23 cellular contexts compared by ENCODE assay signal in the genomic region with DNA sequence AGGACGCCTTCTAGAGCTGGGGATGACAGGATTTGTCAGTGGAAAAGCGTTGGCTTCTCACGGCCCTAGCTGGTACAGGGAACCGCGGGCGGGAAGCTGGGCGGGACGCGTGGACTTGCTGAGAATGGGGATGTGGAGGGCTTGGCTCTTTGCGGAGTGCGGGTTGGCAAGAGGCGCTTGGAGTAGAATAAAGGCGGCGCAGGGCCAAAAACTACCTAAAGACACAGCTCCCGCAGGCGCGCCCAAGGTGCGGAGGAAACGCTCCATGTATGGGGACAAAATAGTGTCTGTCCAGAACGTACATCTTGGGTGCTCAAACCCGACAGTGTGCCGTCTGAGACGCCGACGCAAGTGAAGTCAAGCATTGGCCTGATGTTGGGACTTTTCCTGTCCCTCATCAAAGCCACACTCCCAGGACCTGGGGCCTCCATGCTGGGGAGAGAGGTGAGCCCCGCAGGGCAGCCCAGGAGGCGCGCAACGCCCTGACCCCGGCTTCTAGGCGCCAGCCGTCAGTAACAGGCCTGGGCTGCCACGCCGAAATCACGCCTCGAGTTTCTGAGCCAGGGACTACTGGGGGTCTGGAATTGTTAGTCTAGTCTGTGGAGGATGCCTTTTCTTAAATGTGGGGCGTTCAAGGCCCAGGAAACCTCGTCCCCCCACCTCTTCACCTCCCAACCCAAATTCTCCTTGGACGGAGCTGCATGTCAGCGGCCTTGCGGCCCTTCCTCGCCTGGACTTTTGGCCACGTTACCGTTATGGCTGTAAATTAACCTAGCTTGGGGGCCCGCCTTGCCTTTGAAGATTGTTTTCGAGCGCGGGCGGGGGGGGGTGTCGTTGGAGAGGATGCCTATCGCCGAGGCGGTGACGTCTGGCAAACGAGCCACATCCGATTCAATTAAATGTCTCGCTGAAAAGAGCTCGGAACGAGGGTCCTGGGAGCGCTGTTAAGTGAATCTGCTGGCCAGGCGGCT. TPM values are rescaled to one million over a fixed set of nuclear protein-coding genes. Genes with fewer than 3 reads are reported as not detected.
DNase-seq lines count a peak whose midpoint lies in the region; ATAC-seq, FAIRE-seq and TF ChIP-seq lines count a peak whose summit lies in the region.
"Had no signal": no experiment of that assay in that cellular context is flagged by ENCODE, and none has a peak within 500 bp of the region (broad histone marks: within the 10 kb centered on the region; RNA-seq: fewer than 3 reads in every experiment).

No MANE protein-coding gene starts in this region.

- H3K23me2 ChIP-seq in H1 (ENCODE audit: low read depth, low read length), result peaks cover 4% of the 10 kb centered on the region; the same call in 1 of the 2 replicates

- POLR2A ChIA-PET in activated CD4-positive, alpha-beta T cell treated with anti-CD3 and anti-CD28 coated beads for 36 hours (lab: Charles Lee), result no interaction called here
- POLR2A ChIA-PET in H1 (lab: Charles Lee; ENCODE audit: partially characterized antibody), result interaction anchor here (0.6 to 5.3 kb wide), 5 partner anchors 8 to 92 kb away, joined by 3 to 27 read pairs (median 13); partner anchors contain the start of gene STC2
- POLR2A ChIA-PET in naive thymus-derived CD8-positive, alpha-beta T cell (lab: Charles Lee), result interaction anchor here (0.6 kb wide), 1 partner anchor 405 kb away, joined by 5 read pairs; no protein-coding TSS in a partner anchor

- no peak for TF ChIP-seq POLR2A in H1 (IDR thresholded peaks at IDR 0.05; ENCODE audit: control extremely low read depth in 1 of 2, low read depth in 2 of 2, low read length in 2 of 2)

- H3K27me3 Mint-ChIP-seq in activated CD4-positive, alpha-beta T cell treated with anti-CD3 and anti-CD28 coated beads for 36 hours, result peaks cover 82% of the 10 kb centered on the region
- H3K27me3 Mint-ChIP-seq in naive thymus-derived CD8-positive, alpha-beta T cell, result peaks cover 50 to 96% (median 76%) of the 10 kb centered on the region in 5 donors

- H3K4me2 ChIP-seq in H1 (ENCODE audit: insufficient read depth in 1 of 2, low read depth in 2 of 2, low read length in 2 of 2), result peak overlapping the region; percentile 72 to 77
- H3K4me2 ChIP-seq: BLaER1 treated with 17β-estradiol and CSF1 and Interleukin-3, amounts not matched to agents 10 nM and 100 nM had no signal

- WGBS in H1 (ENCODE audit: extremely low coverage in 1 of 2, insufficient coverage in 1 of 2, insufficient read length in 1 of 2, insufficient replicate concordance in 2 of 2, low coverage in 1 of 2, low lambda C conversion rate in 2 of 2, missing lambda C conversion rate in 1 of 2), 2 experiments, result 6% methylated on average over 61 of the region's 61 CpGs; no CpG with 5 or more reads in 1 of the 2 experiments

- CTCF ChIA-PET in activated CD4-positive, alpha-beta T cell treated with anti-CD3 and anti-CD28 coated beads for 36 hours (lab: Charles Lee), result interaction anchor here (0.7 to 1.4 kb wide), 3 partner anchors 10 to 95 kb away, joined by 3 to 4 read pairs (median 3); no protein-coding TSS in a partner anchor
- CTCF ChIA-PET in H1 (lab: Charles Lee; ENCODE audit: partially characterized antibody), result interaction anchor here (0.6 to 1.9 kb wide), 8 partner anchors 9 to 246 kb away, joined by 3 to 8 read pairs (median 4); no protein-coding TSS in a partner anchor

- H3K36me3 Mint-ChIP-seq in activated CD4-positive, alpha-beta T cell treated with anti-CD3 and anti-CD28 coated beads for 36 hours (ENCODE audit: low read depth), result no peaks in the 10 kb centered on the region
- H3K36me3 Mint-ChIP-seq in naive thymus-derived CD8-positive, alpha-beta T cell, result peaks cover 0 to 12% (median 5%) of the 10 kb centered on the region in 3 donors
- H3K36me3 Mint-ChIP-seq: activated CD4-positive, alpha-beta memory T cell treated with anti-CD3 and anti-CD28 coated beads for 36 hours had no signal

- no peak for TF ChIP-seq RAD21 in H1 (IDR thresholded peaks at IDR 0.05 in 1 of 2, conservative IDR thresholded peaks at IDR 0.05 in 1 of 2; ENCODE audit: low read depth in 2 of 2, low read length in 2 of 2)

- no peak overlapping the region for H3K9ac ChIP-seq in H1 (replicated peaks in 1 of 4; ENCODE audit: extremely low read depth in 1 of 4, low read depth in 3 of 4, low read length in 3 of 4)
- H3K9ac ChIP-seq: BLaER1 treated with 17β-estradiol and CSF1 and Interleukin-3, amounts not matched to agents 10 nM and 100 nM had no signal

- no peak overlapping the region for H3K4me3 Mint-ChIP-seq in activated CD4-positive, alpha-beta T cell treated with anti-CD3 and anti-CD28 coated beads for 36 hours
- peak overlapping the region in 7 of 10 donors; percentile 13 to 77 (median 61) for H3K4me3 Mint-ChIP-seq in naive thymus-derived CD8-positive, alpha-beta T cell
- H3K4me3 Mint-ChIP-seq: activated CD4-positive, alpha-beta memory T cell treated with anti-CD3 and anti-CD28 coated beads for 36 hours; HFFc6 had no signal

- H3K27me3 ChIP-seq in H1 (replicated peaks in 1 of 4; ENCODE audit: control insufficient read depth in 3 of 4, extremely low read depth in 1 of 4, insufficient read depth in 3 of 4, low read length in 3 of 4) (peaks cover 92 to 100% (median 98%) of the 10 kb centered on the region in 4 experiments), tibial artery (peaks cover 14 to 100% of the 10 kb centered on the region in 2 donors)

- H2BK15ac ChIP-seq in H1 (ENCODE audit: low read length), result 0 out of 2 replicates have a peak overlapping the region, but pooled peaks have one; percentile 88

- H3K18ac ChIP-seq in H1 (ENCODE audit: extremely low read depth, low read length), result peak overlapping the region; percentile 38; the same call in 1 of the 2 replicates

- H3K27ac Mint-ChIP-seq in activated CD4-positive, alpha-beta T cell treated with anti-CD3 and anti-CD28 coated beads for 36 hours, result no peak overlapping the region
- H3K27ac Mint-ChIP-seq in naive thymus-derived CD8-positive, alpha-beta T cell, result peak overlapping the region in 3 of 10 donors; percentile 49 to 69 (median 54)
- H3K27ac Mint-ChIP-seq: activated CD4-positive, alpha-beta memory T cell treated with anti-CD3 and anti-CD28 coated beads for 36 hours; HFFc6 had no signal

- no peaks in the 10 kb centered on the region for H3K9me3 Mint-ChIP-seq in activated CD4-positive, alpha-beta T cell treated with anti-CD3 and anti-CD28 coated beads for 36 hours (ENCODE audit: low read depth)
- H3K9me3 Mint-ChIP-seq in naive thymus-derived CD8-positive, alpha-beta T cell, result no peaks in the 10 kb centered on the region
- H3K9me3 Mint-ChIP-seq: activated CD4-positive, alpha-beta memory T cell treated with anti-CD3 and anti-CD28 coated beads for 36 hours; HFFc6 had no signal

- no peak overlapping the region for H3K23ac ChIP-seq in H1 (ENCODE audit: insufficient read length)

- FAIRE-seq in H1 (lab: Jason Lieb, UNC), result no peak
- FAIRE-seq: A204.1, colon, HTR-8/SVneo, urothelium cell line had no signal

- peak overlapping the region; percentile 77 for H2BK12ac ChIP-seq in H1 (ENCODE audit: low read depth, low read length)

- H4K20me1 ChIP-seq in H1 (replicated peaks in 1 of 2; ENCODE audit: control insufficient read depth in 1 of 2, insufficient read depth in 2 of 2, low read length in 2 of 2), result peaks cover 22 to 31% of the 10 kb centered on the region in 2 experiments

- DNase-seq in activated CD4-positive, alpha-beta T cell treated with anti-CD3 and anti-CD28 coated beads for 48 hours, result peak; percentile 36
- no peak for DNase-seq in activated CD4-positive, alpha-beta T cell treated with anti-CD3 and anti-CD28 coated beads for 36 hours
- DNase-seq in ELF-1 (ENCODE audit: low read depth, low spot score), result peak; percentile 47
- DNase-seq in H1 (ENCODE audit: low read depth in 1 of 2, low spot score in 2 of 2), result no peak
- DNase-seq in naive thymus-derived CD8-positive, alpha-beta T cell, result peak in 3 of 10 donors; percentile 24 to 36 (median 31)
- DNase-seq in tibial artery, result no peak
- no peak for DNase-seq in stimulated activated CD4-positive, alpha-beta T cell treated with anti-CD3 and anti-CD28 coated beads, Interleukin-4, amount 100 ng/mL, for 1 hour
- DNase-seq in MV-4-11 (lab: John Stamatoyannopoulos, UW), result no peak
- DNase-seq: activated CD4-positive, alpha-beta memory T cell treated with anti-CD3 and anti-CD28 coated beads for 36 hours; DND-41; foreskin melanocyte; HFFc6; NCI-H1436 treated with DMSO at 0.1 percent for 48 hours; NCI-H345 had no signal

- ATAC-seq in activated CD4-positive, alpha-beta T cell treated with anti-CD3 and anti-CD28 coated beads for 36 hours, result no peak
- peak in 1 of 2 donors; percentile 65 for ATAC-seq in naive thymus-derived CD8-positive, alpha-beta T cell
- ATAC-seq: left lobe of liver had no signal

- H4K91ac ChIP-seq in H1 (replicated peaks; ENCODE audit: insufficient read length, low read length), result no peak overlapping the region

- intact Hi-C loops in activated CD4-positive, alpha-beta T cell treated with anti-CD3 and anti-CD28 coated beads for 36 hours (cut with DNase I, micrococcal nuclease), result loop anchor here in 1 of 2 experiments (5.0 kb wide), 1 partner anchor 1495 kb away; no protein-coding TSS in a partner anchor
- intact Hi-C loops in tibial artery (cut with DNase I; ENCODE audit: low total_unique reads), result no loop called here

- no peaks in the 10 kb centered on the region for H3K79me2 ChIP-seq in H1 (ENCODE audit: control insufficient read depth in 1 of 2, insufficient read depth in 2 of 2, low read length in 2 of 2)

- H3K36me3 ChIP-seq in H1 (ENCODE audit: control insufficient read depth in 2 of 4, insufficient read depth in 4 of 4, low read length in 3 of 4), result peaks cover 0 to 11% (median 0%) of the 10 kb centered on the region in 4 experiments; a peak in 1 of 8 replicates
- no peaks in the 10 kb centered on the region for H3K36me3 ChIP-seq in tibial artery
- H3K36me3 ChIP-seq: BLaER1 treated with 17β-estradiol and CSF1 and Interleukin-3, amounts not matched to agents 10 nM and 100 nM had no signal

- H2BK5ac ChIP-seq in H1 (ENCODE audit: low read depth, low read length), result no peak overlapping the region; the same call in 1 of the 2 replicates

- H2AFZ ChIP-seq in H1 (ENCODE audit: low read length), result no peak overlapping the region

- H2BK20ac ChIP-seq in H1 (ENCODE audit: low read length), result peak overlapping the region; percentile 80; the same call in 1 of the 2 replicates

- H3K4ac ChIP-seq in H1 (replicated peaks; ENCODE audit: insufficient read length, low read depth, low read length), result no peak overlapping the region

- no peak overlapping the region for H4K5ac ChIP-seq in H1 (ENCODE audit: insufficient read length, low read depth, low read length)

- no peak overlapping the region; the same call in 1 of the 2 replicates for H4K8ac ChIP-seq in H1 (ENCODE audit: extremely low read depth, insufficient read depth, low read length)

- H3K79me1 ChIP-seq in H1 (ENCODE audit: low read depth, low read length), result no peaks in the 10 kb centered on the region

- peaks cover 45% of the 10 kb centered on the region for H3K4me1 Mint-ChIP-seq in activated CD4-positive, alpha-beta T cell treated with anti-CD3 and anti-CD28 coated beads for 36 hours
- peaks cover 17 to 57% (median 47%) of the 10 kb centered on the region in 4 donors for H3K4me1 Mint-ChIP-seq in naive thymus-derived CD8-positive, alpha-beta T cell

- TF ChIP-seq CTCF in H1 (IDR thresholded peaks at IDR 0.05; ENCODE audit: control extremely low read depth in 1 of 3, insufficient read depth in 1 of 3, low read depth in 1 of 3, low read length in 3 of 3), result no peak
- TF ChIP-seq CTCF in tibial artery (IDR thresholded peaks at IDR 0.05), result no peak

- H2AK5ac ChIP-seq in H1 (ENCODE audit: low read depth, low read length), result no peak overlapping the region

- H3K9me3 ChIP-seq in H1 (ENCODE audit: insufficient read depth in 2 of 2, low read depth in 1 of 2, low read length in 1 of 2), result no peaks in the 10 kb centered on the region; a peak in 1 of 4 replicates
- no peaks in the 10 kb centered on the region for H3K9me3 ChIP-seq in tibial artery

- H3K4me3 ChIP-seq in H1 (ENCODE audit: extremely low read depth in 1 of 4, insufficient read depth in 2 of 4, low read depth in 3 of 4, low read length in 4 of 4) (peak overlapping the region in 1 of 4 experiments; percentile 47; a peak in 2 of 8 replicates), tibial artery (no peak overlapping the region)
- H3K4me3 ChIP-seq: BLaER1 treated with 17β-estradiol and CSF1 and Interleukin-3, amounts not matched to agents 10 nM and 100 nM had no signal

- no peak overlapping the region for H3K56ac ChIP-seq in H1 (replicated peaks; ENCODE audit: insufficient read length, low read depth, low read length)

- no peak overlapping the region for H3K27ac ChIP-seq in H1 (ENCODE audit: low read depth, low read length)
- no peak overlapping the region for H3K27ac ChIP-seq in tibial artery
- H3K27ac ChIP-seq: BLaER1 treated with 17β-estradiol and CSF1 and Interleukin-3, amounts not matched to agents 10 nM and 100 nM; RWPE1 had no signal

- H3K4me1 ChIP-seq in H1 (replicated peaks in 1 of 4; ENCODE audit: control insufficient read depth in 3 of 4, insufficient read depth in 4 of 4, low read length in 3 of 4) (peaks cover 3 to 65% (median 34%) of the 10 kb centered on the region in 4 experiments), tibial artery (peaks cover 0 to 52% (median 35%) of the 10 kb centered on the region in 4 donors)

- no peak overlapping the region for H3K14ac ChIP-seq in H1 (ENCODE audit: insufficient read length)

- no peak for TF ChIP-seq EP300 in H1 (IDR thresholded peaks at IDR 0.05; ENCODE audit: borderline replicate concordance in 1 of 2, low read depth in 2 of 2, low read length in 2 of 2)

- H2BK120ac ChIP-seq in H1 (replicated peaks; ENCODE audit: low read depth, low read length), result no peak overlapping the region

RNA-seq across cellular contexts. Expression of gene NKX2-5, which starts 1.8 kb away (rescaled TPM):
- under 1 TPM; 0.09 to 0.21 TPM for total RNA-seq in activated CD4-positive, alpha-beta T cell treated with anti-CD3 and anti-CD28 coated beads for 36 hours
- total RNA-seq in H1 (2021; fragmentation: NEBNext Ultra II Directional; extraction: Animal tissue kit (Norgen Biotek cat#: 25700)), result not detected in 2 replicates
- 0.13 TPM in 1 of 2 replicates, not detected in the other for polyA plus RNA-seq in H1 (2011; rRNA removed)
- polyA plus RNA-seq in H1 (2011; cell fraction: cytosol; rRNA removed), result not detected
- polyA plus RNA-seq in H1 (2011; cell fraction: nucleus; rRNA removed), result 0.21 TPM
- 0.11 TPM in 1 of 4 replicates, not detected in the others for polyA plus RNA-seq in H1 (2012, experiment 1 of 2)
- polyA plus RNA-seq in H1 (2012, experiment 2 of 2), result 0.09 TPM
- 0.12 TPM for polyA plus RNA-seq in H1 (2013, experiment 1 of 2)
- polyA plus RNA-seq in H1 (2013, experiment 2 of 2), result not detected
- polyA minus RNA-seq in H1 (2011; rRNA and poly(A)+ RNA removed), result 0.09 TPM in 1 of 2 replicates, not detected in the other
- polyA minus RNA-seq in H1 (2011; cell fraction: cytosol; rRNA and poly(A)+ RNA removed), result not detected
- 1.5 TPM for polyA minus RNA-seq in H1 (2011; cell fraction: nucleus; rRNA and poly(A)+ RNA removed)
- total RNA-seq in naive thymus-derived CD8-positive, alpha-beta T cell, result not detected
- under 1 TPM in 1 of 3 donors, not detected in 2; 0.36 TPM for polyA plus RNA-seq in naive thymus-derived CD8-positive, alpha-beta T cell
- total RNA-seq: activated CD4-positive, alpha-beta memory T cell treated with anti-CD3 and anti-CD28 coated beads for 36 hours; HFFc6; left lobe of liver; myocyte; posterior vena cava had no signal

Comparison
In these comparisons a context has a peak if more than half of its experiments do, and no peak if none do; other contexts are left out.
1. DNase-seq: peak in activated CD4-positive, alpha-beta T cell treated with anti-CD3 and anti-CD28 coated beads for 48 hours (single experiment) and ELF-1 (single experiment); none in activated CD4-positive, alpha-beta T cell treated with anti-CD3 and anti-CD28 coated beads for 36 hours (single experiment), H1 (0 of 2), tibial artery (0 of 2), stimulated activated CD4-positive, alpha-beta T cell treated with anti-CD3 and anti-CD28 coated beads, Interleukin-4, amount 100 ng/mL, for 1 hour (single experiment) and MV-4-11 (single experiment).